Comparison of ENCODE assay signal across 14 cellular contexts in genomic region chr2:120625865-120626560, GRCh38.
A peak's percentile ranks its signal among the peaks of the same experiment; 100 is the strongest.
DNase-seq lines count a peak whose midpoint lies in the region; ATAC-seq and TF ChIP-seq lines count a peak whose summit lies in the region.
"Had no signal": no experiment of that assay in that cellular context is flagged by ENCODE, and none has a peak within 500 bp of the region (broad histone marks: within the 10 kb centered on the region; RNA-seq: fewer than 3 reads in every experiment).

No MANE protein-coding gene starts in this region.

- no peak for TF ChIP-seq CTCF in left lung (IDR thresholded peaks at IDR 0.05)

- no peaks in the 10 kb centered on the region for H3K4me1 ChIP-seq in left lung

- peak; percentile 86 for ATAC-seq in left lung
- ATAC-seq in GM18873 (IDR thresholded peaks at IDR 0.05; ENCODE audit: low FRiP score, unreplicated experiment), result no peak
- ATAC-seq in HG02840 (IDR thresholded peaks at IDR 0.05; ENCODE audit: low FRiP score, unreplicated experiment), result no peak

- H3K27ac ChIP-seq in left lung, result peak overlapping the region; percentile 53
- H3K27ac ChIP-seq: brain microvascular endothelial cell, GM23248 had no signal

- DNase-seq in activated effector memory CD4-positive, alpha-beta T cell treated with anti-CD3 and anti-CD28 coated beads, Interleukin-2, amount 50 U/mL, for 16 hours, result peak; percentile 42
- no peak for DNase-seq in activated effector memory CD4-positive, alpha-beta T cell treated with Interleukin-2 at 50 U/mL for 16 hours
- DNase-seq in SW480 (ENCODE audit: low spot score) (peak; percentile 59), left lung (peak in 1 of 2 donors; percentile 87), ureter (ENCODE audit: low spot score) (peak; percentile 71), NCI-H1930 (lab: John Stamatoyannopoulos, UW) (no peak)
- DNase-seq: ACHN; activated CD4-positive, alpha-beta T cell treated with anti-CD3 and anti-CD28 coated beads, Interleukin-2, amount 50 U/mL, for 4 hours; brain microvascular endothelial cell; DMS 273 treated with DMSO at 0.1 percent for 48 hours; GM23248; NCI-H1105 treated with DMSO at 0.1 percent for 48 hours had no signal

- H3K4me3 ChIP-seq in left lung, result no peak overlapping the region
- H3K4me3 ChIP-seq: GM23248 had no signal

- no peaks in the 10 kb centered on the region for H3K27me3 ChIP-seq in left lung
- H3K27me3 ChIP-seq: brain microvascular endothelial cell had no signal

- H3K9me3 ChIP-seq in left lung, result peaks cover 0 to 4% of the 10 kb centered on the region in 2 donors

- intact Hi-C loops in left lung (cut with DNase I), result no loop called here

- no peaks in the 10 kb centered on the region for H3K36me3 ChIP-seq in left lung
- H3K36me3 ChIP-seq: brain microvascular endothelial cell had no signal

Comparison
In these comparisons a context has a peak if more than half of its experiments do, and no peak if none do; other contexts are left out.
1. DNase-seq: peak in activated effector memory CD4-positive, alpha-beta T cell treated with anti-CD3 and anti-CD28 coated beads, Interleukin-2, amount 50 U/mL, for 16 hours (single experiment), SW480 (single experiment) and ureter (single experiment); none in activated effector memory CD4-positive, alpha-beta T cell treated with Interleukin-2 at 50 U/mL for 16 hours (single experiment) and NCI-H1930 (0 of 2).